Comparison of ENCODE assay signal across 1 cellular context in the genomic region with DNA sequence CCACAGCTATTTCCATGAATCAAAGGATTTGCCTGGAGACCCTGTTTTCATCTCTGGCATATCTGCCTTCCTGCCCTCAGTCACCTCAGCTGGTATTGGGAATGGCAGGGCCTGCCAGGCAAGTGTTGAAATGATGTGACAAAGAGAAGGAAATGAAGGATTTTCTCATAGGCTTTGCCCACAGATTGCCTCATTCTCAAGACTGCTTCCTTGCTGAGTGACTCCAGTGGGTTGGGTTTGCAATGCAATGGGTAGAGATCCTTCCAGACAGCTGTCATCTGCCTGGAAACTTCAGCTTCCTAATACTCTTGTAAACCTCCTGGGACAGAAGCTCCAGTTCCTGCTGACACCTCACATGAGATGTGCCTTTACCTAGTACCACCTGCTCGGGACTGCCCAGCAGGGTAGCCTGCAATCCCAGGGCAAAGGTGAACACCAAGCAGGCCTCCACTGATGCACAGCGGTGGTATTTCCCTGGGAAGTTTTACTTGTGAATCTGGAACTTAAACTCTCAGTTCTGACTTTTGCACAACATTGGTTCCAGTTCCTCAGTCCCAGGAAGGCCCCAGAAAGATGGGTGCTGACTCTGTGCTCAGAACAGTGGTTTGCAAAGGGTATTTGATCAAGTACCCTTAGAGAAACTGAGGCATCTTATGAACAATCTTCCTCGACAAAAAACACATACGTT.
TF ChIP-seq lines count a peak whose summit lies in the region.

No MANE protein-coding gene starts in this region.

TF ChIP-seq in HepG2, 621 proteins besides CTCF, POLR2A, EP300 and RAD21 (continued from another document):
- TF ChIP-seq, protein P1, sequence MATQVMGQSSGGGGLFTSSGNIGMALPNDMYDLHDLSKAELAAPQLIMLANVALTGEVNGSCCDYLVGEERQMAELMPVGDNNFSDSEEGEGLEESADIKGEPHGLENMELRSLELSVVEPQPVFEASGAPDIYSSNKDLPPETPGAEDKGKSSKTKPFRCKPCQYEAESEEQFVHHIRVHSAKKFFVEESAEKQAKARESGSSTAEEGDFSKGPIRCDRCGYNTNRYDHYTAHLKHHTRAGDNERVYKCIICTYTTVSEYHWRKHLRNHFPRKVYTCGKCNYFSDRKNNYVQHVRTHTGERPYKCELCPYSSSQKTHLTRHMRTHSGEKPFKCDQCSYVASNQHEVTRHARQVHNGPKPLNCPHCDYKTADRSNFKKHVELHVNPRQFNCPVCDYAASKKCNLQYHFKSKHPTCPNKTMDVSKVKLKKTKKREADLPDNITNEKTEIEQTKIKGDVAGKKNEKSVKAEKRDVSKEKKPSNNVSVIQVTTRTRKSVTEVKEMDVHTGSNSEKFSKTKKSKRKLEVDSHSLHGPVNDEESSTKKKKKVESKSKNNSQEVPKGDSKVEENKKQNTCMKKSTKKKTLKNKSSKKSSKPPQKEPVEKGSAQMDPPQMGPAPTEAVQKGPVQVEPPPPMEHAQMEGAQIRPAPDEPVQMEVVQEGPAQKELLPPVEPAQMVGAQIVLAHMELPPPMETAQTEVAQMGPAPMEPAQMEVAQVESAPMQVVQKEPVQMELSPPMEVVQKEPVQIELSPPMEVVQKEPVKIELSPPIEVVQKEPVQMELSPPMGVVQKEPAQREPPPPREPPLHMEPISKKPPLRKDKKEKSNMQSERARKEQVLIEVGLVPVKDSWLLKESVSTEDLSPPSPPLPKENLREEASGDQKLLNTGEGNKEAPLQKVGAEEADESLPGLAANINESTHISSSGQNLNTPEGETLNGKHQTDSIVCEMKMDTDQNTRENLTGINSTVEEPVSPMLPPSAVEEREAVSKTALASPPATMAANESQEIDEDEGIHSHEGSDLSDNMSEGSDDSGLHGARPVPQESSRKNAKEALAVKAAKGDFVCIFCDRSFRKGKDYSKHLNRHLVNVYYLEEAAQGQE (IDR thresholded peaks at IDR 0.05; ENCODE audit: borderline replicate concordance in 1 of 2, low read depth in 1 of 2, low read length in 2 of 2): no peak
- TF ChIP-seq ZFY (CRISPR knock-in tag; IDR thresholded peaks at IDR 0.05): no peak
- TF ChIP-seq, protein P2, sequence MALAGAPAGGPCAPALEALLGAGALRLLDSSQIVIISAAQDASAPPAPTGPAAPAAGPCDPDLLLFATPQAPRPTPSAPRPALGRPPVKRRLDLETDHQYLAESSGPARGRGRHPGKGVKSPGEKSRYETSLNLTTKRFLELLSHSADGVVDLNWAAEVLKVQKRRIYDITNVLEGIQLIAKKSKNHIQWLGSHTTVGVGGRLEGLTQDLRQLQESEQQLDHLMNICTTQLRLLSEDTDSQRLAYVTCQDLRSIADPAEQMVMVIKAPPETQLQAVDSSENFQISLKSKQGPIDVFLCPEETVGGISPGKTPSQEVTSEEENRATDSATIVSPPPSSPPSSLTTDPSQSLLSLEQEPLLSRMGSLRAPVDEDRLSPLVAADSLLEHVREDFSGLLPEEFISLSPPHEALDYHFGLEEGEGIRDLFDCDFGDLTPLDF (CRISPR knock-in tag; IDR thresholded peaks at IDR 0.05): no peak
- TF ChIP-seq ZNF7 (CRISPR knock-in tag; IDR thresholded peaks at IDR 0.05): no peak
- TF ChIP-seq EED (CRISPR knock-in tag; IDR thresholded peaks at IDR 0.05): no peak
